Comparison of ENCODE assay signal across 19 cellular contexts in genomic region chr5:50401337-50401736, GRCh38. TPM values are rescaled to one million over a fixed set of nuclear protein-coding genes. Genes with fewer than 3 reads are reported as not detected.
DNase-seq lines count a peak whose midpoint lies in the region; ATAC-seq and TF ChIP-seq lines count a peak whose summit lies in the region.
"Had no signal": no experiment of that assay in that cellular context is flagged by ENCODE, and none has a peak within 500 bp of the region (broad histone marks: within the 10 kb centered on the region; RNA-seq: fewer than 3 reads in every experiment).

No MANE protein-coding gene starts in this region.

- no peaks in the 10 kb centered on the region for H3K9me3 ChIP-seq in CD8-positive, alpha-beta T cell (ENCODE audit: low read length)
- no peaks in the 10 kb centered on the region for H3K9me3 ChIP-seq in colonic mucosa
- H3K9me3 ChIP-seq: BE2C had no signal

- intact Hi-C loops in left ventricle myocardium superior (cut with micrococcal nuclease) (no loop called here), Right ventricle myocardium superior (cut with DNase I) (no loop called here), colonic mucosa (cut with DNase I) (no loop called here)
- intact Hi-C loops in CD8-positive, alpha-beta T cell (cut with DNase I, micrococcal nuclease), result no loop called here

- peaks cover 6% of the 10 kb centered on the region for H3K4me1 Mint-ChIP-seq in stimulated activated effector memory CD8-positive, alpha-beta T cell treated with anti-CD3 and anti-CD28 coated beads, Interleukin-12 subunit alpha, Interleukin-12 subunit beta, amount 100 ng/mL, for 72 hours
- H3K4me1 Mint-ChIP-seq in CD8-positive, alpha-beta T cell (ENCODE audit: low read depth), result peaks cover 51% of the 10 kb centered on the region

- H3K4me3 ChIP-seq in fibroblast of the aortic adventitia (ENCODE audit: low read depth, low read length) (no peak overlapping the region), colonic mucosa (no peak overlapping the region)
- no peak overlapping the region for H3K4me3 ChIP-seq in CD8-positive, alpha-beta T cell (ENCODE audit: low read depth, low read length)

- POLR2A ChIA-PET in CD8-positive, alpha-beta T cell (lab: Charles Lee), result no interaction called here

- H3K9me3 Mint-ChIP-seq in stimulated activated effector memory CD8-positive, alpha-beta T cell treated with anti-CD3 and anti-CD28 coated beads, Interleukin-12 subunit alpha, Interleukin-12 subunit beta, amount 100 ng/mL, for 72 hours, result no peaks in the 10 kb centered on the region
- no peaks in the 10 kb centered on the region for H3K9me3 Mint-ChIP-seq in CD8-positive, alpha-beta T cell
- H3K9me3 Mint-ChIP-seq: CD4-positive, CD25-positive, alpha-beta regulatory T cell; IgD-negative memory B cell had no signal

- H3K27me3 Mint-ChIP-seq in CD8-positive, alpha-beta T cell (ENCODE audit: low read depth), result no peaks in the 10 kb centered on the region
- H3K27me3 Mint-ChIP-seq: CD4-positive, CD25-positive, alpha-beta regulatory T cell; IgD-negative memory B cell had no signal

- peak; percentile 23 for ATAC-seq in left ventricle myocardium superior
- ATAC-seq in Right ventricle myocardium superior (ENCODE audit: poor library complexity), result no peak
- ATAC-seq in stimulated activated effector memory CD8-positive, alpha-beta T cell treated with anti-CD3 and anti-CD28 coated beads, Interleukin-12 subunit alpha, Interleukin-12 subunit beta, amount 100 ng/mL, for 72 hours, result no peak
- ATAC-seq in CD8-positive, alpha-beta T cell, result no peak
- ATAC-seq: HCT116, HepG2 had no signal

- no peak for DNase-seq in left ventricle myocardium superior
- DNase-seq in Right ventricle myocardium superior, result no peak
- peak; percentile 91 for DNase-seq in fibroblast of the aortic adventitia (ENCODE audit: low read depth)
- DNase-seq in stimulated activated effector memory CD8-positive, alpha-beta T cell treated with anti-CD3 and anti-CD28 coated beads, Interleukin-12 subunit alpha, Interleukin-12 subunit beta, amount 100 ng/mL, for 72 hours (ENCODE audit: low spot score in 2 of 2), result no peak
- no peak for DNase-seq in CD8-positive, alpha-beta T cell
- DNase-seq in AG20443 (ENCODE audit: low spot score), result no peak
- no peak for DNase-seq in colonic mucosa
- DNase-seq: 8988T; BE2C; C1 segment of cervical spinal cord; CD4-positive, CD25-positive, alpha-beta regulatory T cell; DMS79 treated with DMSO at 0.1 percent for 48 hours; GF-D8; GOT3; H7; HFFc6 had no signal

- no peaks in the 10 kb centered on the region for H3K4me1 ChIP-seq in CD8-positive, alpha-beta T cell (ENCODE audit: insufficient read depth, low read length)
- H3K4me1 ChIP-seq in colonic mucosa, result no peaks in the 10 kb centered on the region
- H3K4me1 ChIP-seq: BE2C had no signal

- H3K36me3 Mint-ChIP-seq in stimulated activated effector memory CD8-positive, alpha-beta T cell treated with anti-CD3 and anti-CD28 coated beads, Interleukin-12 subunit alpha, Interleukin-12 subunit beta, amount 100 ng/mL, for 72 hours, result peaks cover 98% of the 10 kb centered on the region
- H3K36me3 Mint-ChIP-seq in CD8-positive, alpha-beta T cell, result peaks cover 70% of the 10 kb centered on the region

- H3K4me3 Mint-ChIP-seq in stimulated activated effector memory CD8-positive, alpha-beta T cell treated with anti-CD3 and anti-CD28 coated beads, Interleukin-12 subunit alpha, Interleukin-12 subunit beta, amount 100 ng/mL, for 72 hours, result no peak overlapping the region
- H3K4me3 Mint-ChIP-seq in CD8-positive, alpha-beta T cell, result no peak overlapping the region
- H3K4me3 Mint-ChIP-seq: HFFc6 had no signal

- H3K27ac ChIP-seq in CD8-positive, alpha-beta T cell (ENCODE audit: low read depth, low read length), result no peak overlapping the region
- no peak overlapping the region for H3K27ac ChIP-seq in colonic mucosa

- peak overlapping the region; percentile 58 for H3K27ac Mint-ChIP-seq in stimulated activated effector memory CD8-positive, alpha-beta T cell treated with anti-CD3 and anti-CD28 coated beads, Interleukin-12 subunit alpha, Interleukin-12 subunit beta, amount 100 ng/mL, for 72 hours
- no peak overlapping the region for H3K27ac Mint-ChIP-seq in CD8-positive, alpha-beta T cell
- H3K27ac Mint-ChIP-seq: CD4-positive, CD25-positive, alpha-beta regulatory T cell; HFFc6; IgD-negative memory B cell had no signal

- peaks cover 7% of the 10 kb centered on the region for H3K36me3 ChIP-seq in CD8-positive, alpha-beta T cell (ENCODE audit: insufficient read depth, low read length)
- no peaks in the 10 kb centered on the region for H3K36me3 ChIP-seq in colonic mucosa
- H3K36me3 ChIP-seq: BE2C had no signal

- no peak overlapping the region for H3K9ac ChIP-seq in colonic mucosa (ENCODE audit: low read depth in 2 of 2, low read length in 2 of 2)

- H3K27me3 ChIP-seq in CD8-positive, alpha-beta T cell (ENCODE audit: insufficient read depth, low read length), result no peaks in the 10 kb centered on the region
- no peaks in the 10 kb centered on the region for H3K27me3 ChIP-seq in colonic mucosa
- H3K27me3 ChIP-seq: BE2C had no signal

- TF ChIP-seq CTCF in fibroblast of the aortic adventitia (IDR thresholded peaks at IDR 0.05; ENCODE audit: insufficient read depth, low read length) (no peak), colonic mucosa (IDR thresholded peaks at IDR 0.05) (no peak)
- no peak for TF ChIP-seq CTCF in CD8-positive, alpha-beta T cell (IDR thresholded peaks at IDR 0.05)

- CTCF ChIA-PET in CD8-positive, alpha-beta T cell (lab: Charles Lee), result no interaction called here

RNA-seq across cellular contexts. Expression of gene EMB, which starts 39.8 kb away (rescaled TPM):
- total RNA-seq in left ventricle myocardium superior, result 12.0 TPM
- 15.9 TPM for total RNA-seq in Right ventricle myocardium superior
- 0.16 and 13.2 TPM in 2 replicates for total RNA-seq in fibroblast of the aortic adventitia (ENCODE audit: low replicate concordance)
- 100 to 1,000 TPM; 122 to 145 TPM for total RNA-seq in CD8-positive, alpha-beta T cell
- total RNA-seq in colonic mucosa, result 1 to 10 TPM; 2.8 to 6.1 TPM
- total RNA-seq: HepG2, HFFc6 had no signal
